In genomic region chr1:116376734-116377096, GRCh38 we compare ENCODE assay signal across 8 cellular contexts. TPM values are rescaled to one million over a fixed set of nuclear protein-coding genes. Genes with fewer than 3 reads are reported as not detected.
DNase-seq lines count a peak whose midpoint lies in the region; ATAC-seq, FAIRE-seq and TF ChIP-seq lines count a peak whose summit lies in the region.

No MANE protein-coding gene starts in this region.

- TF ChIP-seq CTCF in A549 (IDR thresholded peaks at IDR 0.05), result no peak
- TF ChIP-seq CTCF in brain microvascular endothelial cell (IDR thresholded peaks at IDR 0.05; ENCODE audit: low read depth, low read length, missing control alignments), result no peak

- H3K4me1 ChIP-seq in A549, result peaks cover 68% of the 10 kb centered on the region
- H3K4me1 ChIP-seq in mesodermal cell (ENCODE audit: control insufficient read depth, insufficient read depth, low read length, poor library complexity, severe bottlenecking), result peaks cover 45% of the 10 kb centered on the region

- TF ChIP-seq RAD21 in A549 (conservative IDR thresholded peaks at IDR 0.05 in 1 of 2, IDR thresholded peaks at IDR 0.05 in 1 of 2), result no peak

- POLR2A ChIA-PET in A549 (lab: Yijun Ruan, JAX), result interaction anchor here (0.9 kb wide), 1 partner anchor 42 kb away, joined by 3 read pairs; no protein-coding TSS in a partner anchor

- no peaks in the 10 kb centered on the region for H3K9me3 ChIP-seq in A549
- no peaks in the 10 kb centered on the region for H3K9me3 ChIP-seq in mesodermal cell (ENCODE audit: control insufficient read depth, low read length)

- H3K27ac ChIP-seq in A549 (peak overlapping the region; percentile 93 to 97), brain microvascular endothelial cell (peak overlapping the region; percentile 86), mesodermal cell (ENCODE audit: low read depth, low read length, severe bottlenecking) (peak overlapping the region; percentile 71)

- no peak for TF ChIP-seq POLR2A in A549 (IDR thresholded peaks at IDR 0.05; ENCODE audit: low read length)

- CTCF ChIA-PET in A549 (lab: Yijun Ruan, JAX), result interaction anchor here (1.2 to 1.6 kb wide), 2 partner anchors 10 to 12 kb away, joined by 3 read pairs; no protein-coding TSS in a partner anchor

- no peak for FAIRE-seq in A549 (lab: Jason Lieb, UNC)

- H3K27me3 ChIP-seq in brain microvascular endothelial cell (replicated peaks), result no peaks in the 10 kb centered on the region

- intact Hi-C loops in left colon (cut with DNase I, micrococcal nuclease), result no loop called here

- in situ Hi-C loops in brain microvascular endothelial cell (cut with HindIII; ENCODE audit: low pct_ligation_motif_present, low sequenced_read_pairs), result loop anchor here (25.0 kb wide), 1 partner anchor 111 kb away; no protein-coding TSS in a partner anchor

- H3K4me2 ChIP-seq in A549, result peak overlapping the region; percentile 93

- H3K4me3 ChIP-seq in A549 (peak overlapping the region; percentile 99; the same call in 2 of the 3 replicates), brain microvascular endothelial cell (ENCODE audit: low read depth, low read length) (no peak overlapping the region), mesodermal cell (ENCODE audit: extremely low read depth, insufficient read depth, low read length, poor library complexity, severe bottlenecking) (peak overlapping the region; percentile 80)

- TF ChIP-seq EP300 in A549 (IDR thresholded peaks at IDR 0.05), result no peak

- DNase-seq in A549 (ENCODE audit: low read depth in 1 of 2, low spot score in 1 of 2), result no peak
- peak; percentile 7 for DNase-seq in HT-29 (ENCODE audit: low spot score)
- no peak for DNase-seq in brain microvascular endothelial cell
- DNase-seq in anterior cingulate cortex (lab: John Stamatoyannopoulos, UW), result no peak
- DNase-seq in hippocampal formation (lab: John Stamatoyannopoulos, UW), result no peak
- DNase-seq in left colon, result no peak

- ATAC-seq in A549, result no peak
- ATAC-seq in left colon, result no peak
- no peak for ATAC-seq in activated CD4-positive, CD25-positive, alpha-beta regulatory T cell treated with anti-CD3 and anti-CD28 coated beads, Interleukin-2, amount 50 U/mL, for 24 hours

- no peaks in the 10 kb centered on the region for H3K36me3 ChIP-seq in brain microvascular endothelial cell (replicated peaks)
- peaks cover 4% of the 10 kb centered on the region for H3K36me3 ChIP-seq in mesodermal cell (ENCODE audit: control insufficient read depth, insufficient read depth, low read length)

- WGBS in A549 (ENCODE audit: missing lambda C conversion rate), result 17% methylated on average over 1 of the region's 1 CpG
- no CpG with 5 or more reads among the region's 1 CpG for WGBS in mesodermal cell (ENCODE audit: insufficient coverage in 2 of 2), 2 experiments

TF ChIP-seq in A549, 52 proteins besides CTCF, POLR2A, EP300 and RAD21:
- no peak for TF ChIP-seq SMC3 (IDR thresholded peaks at IDR 0.05)
- no peak for TF ChIP-seq JUNB (IDR thresholded peaks at IDR 0.05)
- TF ChIP-seq CEBPB (IDR thresholded peaks at IDR 0.05), result no peak
- no peak for TF ChIP-seq E2F6 (IDR thresholded peaks at IDR 0.05; ENCODE audit: borderline replicate concordance, low read depth)
- no peak for TF ChIP-seq HOXB5 (CRISPR knock-in tag; IDR thresholded peaks at IDR 0.05)
- TF ChIP-seq MYC (IDR thresholded peaks at IDR 0.05; ENCODE audit: borderline replicate concordance, low read length), result no peak
- no peak for TF ChIP-seq HOXA7 (CRISPR knock-in tag; IDR thresholded peaks at IDR 0.05)
TF ChIP-seq in A549: peak in this region for 0.

RNA-seq across cellular contexts. Expression of gene ATP1A1, which starts 3.7 kb away (rescaled TPM):
- polyA plus RNA-seq in A549 (2011; rRNA removed), result 171 and 188 TPM in 2 replicates
- 86.8 and 87.2 TPM in 2 replicates for polyA plus RNA-seq in A549 (2012; cell fraction: cytosol; rRNA removed)
- 122 and 143 TPM in 2 replicates for polyA plus RNA-seq in A549 (2012; cell fraction: nucleus; rRNA removed)
- 109 to 124 TPM (median 119 TPM) in 3 replicates for polyA plus RNA-seq in A549 (2017; fragmentation: RNase III; extraction: RNeasy Plus Mini Kit Qiagen cat#74134 plus additional on column Dnase treatment)
- polyA minus RNA-seq in A549 (2011; rRNA and poly(A)+ RNA removed), result 205 and 248 TPM in 2 replicates
- 119 and 151 TPM in 2 replicates for total RNA-seq in HT-29 (2014; rRNA removed; shearing (Covaris generic))
- polyA plus RNA-seq in mesodermal cell (2013, experiment 1 of 2), result 271 TPM
- polyA plus RNA-seq in mesodermal cell (2013, experiment 2 of 2), result 244 TPM
- 1,000 to 10,000 TPM; 1,822 to 3,252 TPM for total RNA-seq in left colon

Comparison
In these comparisons a context has a peak if more than half of its experiments do, and no peak if none do; other contexts are left out.
1. RNA of gene ATP1A1, which starts 3.7 kb away (total RNA-seq): 1,822 to 3,252 TPM in left colon; 119 to 151 TPM in HT-29; every median in the first group is over 10 times any median in the second.
2. Peak in every context shown above with its lines, with median percentiles within 50 percentile points of each other: H3K27ac ChIP-seq.